ENCODE assay signal across 16 cellular contexts in genomic region chr5:168592014-168592368, GRCh38. TPM values are rescaled to one million over a fixed set of nuclear protein-coding genes. Genes with fewer than 3 reads are reported as not detected.
A peak's percentile ranks its signal among the peaks of the same experiment; 100 is the strongest.
DNase-seq lines count a peak whose midpoint lies in the region; ATAC-seq and TF ChIP-seq lines count a peak whose summit lies in the region.
"Had no signal": no experiment of that assay in that cellular context is flagged by ENCODE, and none has a peak within 500 bp of the region (broad histone marks: within the 10 kb centered on the region; RNA-seq: fewer than 3 reads in every experiment).

No MANE protein-coding gene starts in this region.

- H3K4me1 ChIP-seq in colonic mucosa = no peaks in the 10 kb centered on the region
- H3K4me1 ChIP-seq in right lobe of liver = peaks cover 0 to 31% (median 11%) of the 10 kb centered on the region in 4 donors
- no peaks in the 10 kb centered on the region for H3K4me1 ChIP-seq in sigmoid colon
- H3K4me1 ChIP-seq: BLaER1 treated with 17β-estradiol and CSF1 and Interleukin-3, amounts not matched to agents 10 nM and 100 nM had no signal

- no peaks in the 10 kb centered on the region for H3K9me3 Mint-ChIP-seq in activated CD4-positive, alpha-beta memory T cell treated with anti-CD3 and anti-CD28 coated beads for 36 hours
- H3K9me3 Mint-ChIP-seq: GM23338 had no signal

- CTCF ChIA-PET in activated CD4-positive, alpha-beta memory T cell treated with anti-CD3 and anti-CD28 coated beads for 36 hours (lab: Charles Lee) = no interaction called here

- TF ChIP-seq CTCF in AG09309 (IDR thresholded peaks at IDR 0.05; ENCODE audit: control insufficient read depth, insufficient read depth, low read depth, low read length, missing control alignments) (no peak), colonic mucosa (IDR thresholded peaks at IDR 0.05) (no peak), right lobe of liver (IDR thresholded peaks at IDR 0.05) (no peak), sigmoid colon (IDR thresholded peaks at IDR 0.05) (no peak)

- 50% methylated on average over 1 of the region's 1 CpG for WGBS in right lobe of liver (ENCODE audit: insufficient coverage, low coverage, low lambda C conversion rate, missing lambda C conversion rate)
- 17 to 68% methylated on average over 1 of the region's 1 CpG for WGBS in sigmoid colon, 2 donors

- H3K9me3 ChIP-seq in colonic mucosa = no peaks in the 10 kb centered on the region
- no peaks in the 10 kb centered on the region for H3K9me3 ChIP-seq in right lobe of liver
- peaks cover 0 to 2% (median 0%) of the 10 kb centered on the region in 4 donors for H3K9me3 ChIP-seq in sigmoid colon

- H3K27me3 ChIP-seq in colonic mucosa (no peaks in the 10 kb centered on the region), right lobe of liver (no peaks in the 10 kb centered on the region), sigmoid colon (peaks cover 0 to 4% (median 0%) of the 10 kb centered on the region in 3 donors)
- H3K27me3 ChIP-seq: BLaER1 treated with 17β-estradiol and CSF1 and Interleukin-3, amounts not matched to agents 10 nM and 100 nM had no signal

- TF ChIP-seq EP300 in sigmoid colon (IDR thresholded peaks at IDR 0.05) = no peak

- H3K27me3 Mint-ChIP-seq in activated CD4-positive, alpha-beta memory T cell treated with anti-CD3 and anti-CD28 coated beads for 36 hours = peaks cover 32% of the 10 kb centered on the region

- peak; percentile 25 for DNase-seq in AG09309 (ENCODE audit: low read depth)
- peak; percentile 40 for DNase-seq in HuH-7.5 (ENCODE audit: low spot score)
- DNase-seq in colonic mucosa = no peak
- DNase-seq in right lobe of liver = peak; percentile 86 to 94 (median 89)
- no peak for DNase-seq in NCI-H748 (lab: John Stamatoyannopoulos, UW; ENCODE audit: unreplicated experiment)
- DNase-seq in activated CD4-positive, alpha-beta memory T cell treated with anti-CD3 and anti-CD28 coated beads for 36 hours = no peak
- DNase-seq in sigmoid colon = no peak
- DNase-seq: activated CD4-positive, alpha-beta T cell treated with anti-CD3 and anti-CD28 coated beads for 36 hours; activated T-cell treated with anti-CD3 and anti-CD28 coated beads, Interleukin-2, amount 50 U/mL, for 72 hours; stimulated activated CD4-positive, alpha-beta T cell treated with anti-CD3 and anti-CD28 coated beads, Interleukin-2, amount 100 ng/mL, for 24 hours; T-helper 1 cell had no signal

- POLR2A ChIA-PET in activated CD4-positive, alpha-beta memory T cell treated with anti-CD3 and anti-CD28 coated beads for 36 hours (lab: Charles Lee) = no interaction called here

- no peaks in the 10 kb centered on the region for H3K36me3 ChIP-seq in colonic mucosa
- no peaks in the 10 kb centered on the region for H3K36me3 ChIP-seq in right lobe of liver
- H3K36me3 ChIP-seq in sigmoid colon = no peaks in the 10 kb centered on the region
- H3K36me3 ChIP-seq: BLaER1 treated with 17β-estradiol and CSF1 and Interleukin-3, amounts not matched to agents 10 nM and 100 nM had no signal

- intact Hi-C loops in colonic mucosa (cut with DNase I) (no loop called here), right lobe of liver (cut with DNase I) (no loop called here), sigmoid colon (cut with DNase I) (no loop called here)
- intact Hi-C loops in activated CD4-positive, alpha-beta memory T cell treated with anti-CD3 and anti-CD28 coated beads for 36 hours (cut with micrococcal nuclease) = no loop called here

- no peak overlapping the region for H3K4me3 Mint-ChIP-seq in activated CD4-positive, alpha-beta memory T cell treated with anti-CD3 and anti-CD28 coated beads for 36 hours
- H3K4me3 Mint-ChIP-seq: activated CD4-positive, alpha-beta T cell treated with anti-CD3 and anti-CD28 coated beads for 36 hours; activated T-cell treated with anti-CD3 and anti-CD28 coated beads, Interleukin-2, amount 50 U/mL, for 72 hours; GM23338 had no signal

- no peak for TF ChIP-seq POLR2A in right lobe of liver (IDR thresholded peaks at IDR 0.05)
- no peak for TF ChIP-seq POLR2A in sigmoid colon (IDR thresholded peaks at IDR 0.05)

- peak overlapping the region in 1 of 2 donors; percentile 70 for H3K9ac ChIP-seq in colonic mucosa (ENCODE audit: low read depth in 2 of 2, low read length in 2 of 2)
- H3K9ac ChIP-seq: BLaER1 treated with 17β-estradiol and CSF1 and Interleukin-3, amounts not matched to agents 10 nM and 100 nM had no signal

- H3K27ac Mint-ChIP-seq in activated CD4-positive, alpha-beta memory T cell treated with anti-CD3 and anti-CD28 coated beads for 36 hours = no peak overlapping the region
- H3K27ac Mint-ChIP-seq: activated CD4-positive, alpha-beta T cell treated with anti-CD3 and anti-CD28 coated beads for 36 hours; activated T-cell treated with anti-CD3 and anti-CD28 coated beads, Interleukin-2, amount 50 U/mL, for 72 hours; GM23338 had no signal

- peak; percentile 84 to 97 (median 90) for ATAC-seq in right lobe of liver
- ATAC-seq in HG02798 (IDR thresholded peaks at IDR 0.05; ENCODE audit: poor library complexity, unreplicated experiment) = no peak
- ATAC-seq: activated CD4-positive, alpha-beta T cell treated with anti-CD3 and anti-CD28 coated beads for 36 hours; activated T-cell treated with anti-CD3 and anti-CD28 coated beads, Interleukin-2, amount 50 U/mL, for 72 hours; GM23338; Panc1 had no signal

- H3K4me3 ChIP-seq in AG09309 (ENCODE audit: control insufficient read depth, low read depth, low read length) (no peak overlapping the region), colonic mucosa (no peak overlapping the region), right lobe of liver (peak overlapping the region in 2 of 3 donors; percentile 5 to 14), sigmoid colon (no peak overlapping the region)
- H3K4me3 ChIP-seq: BLaER1 treated with 17β-estradiol and CSF1 and Interleukin-3, amounts not matched to agents 10 nM and 100 nM; GM23338 had no signal

- H3K4me1 Mint-ChIP-seq in activated CD4-positive, alpha-beta memory T cell treated with anti-CD3 and anti-CD28 coated beads for 36 hours (ENCODE audit: low read depth) = no peaks in the 10 kb centered on the region
- H3K4me1 Mint-ChIP-seq: activated CD4-positive, alpha-beta T cell treated with anti-CD3 and anti-CD28 coated beads for 36 hours; GM23338 had no signal

- peak overlapping the region; percentile 70 for H3K27ac ChIP-seq in colonic mucosa
- H3K27ac ChIP-seq in right lobe of liver = peak overlapping the region; percentile 74 to 93 (median 87)
- H3K27ac ChIP-seq in sigmoid colon = no peak overlapping the region
- H3K27ac ChIP-seq: BLaER1 treated with 17β-estradiol and CSF1 and Interleukin-3, amounts not matched to agents 10 nM and 100 nM; HL-60 had no signal

- peaks cover 2% of the 10 kb centered on the region for H3K36me3 Mint-ChIP-seq in activated CD4-positive, alpha-beta memory T cell treated with anti-CD3 and anti-CD28 coated beads for 36 hours

RNA-seq across cellular contexts. Expression of gene PANK3, which starts 12.8 kb away (rescaled TPM):
- 100 to 1,000 TPM; 114 to 190 TPM for total RNA-seq in colonic mucosa
- total RNA-seq in right lobe of liver = 10 to 100 TPM; 30.1 to 85.4 (median 46.3) TPM
- total RNA-seq in activated CD4-positive, alpha-beta memory T cell treated with anti-CD3 and anti-CD28 coated beads for 36 hours = 10 to 100 TPM; 54.0 to 55.7 TPM
- total RNA-seq in sigmoid colon = 10 to 100 TPM; 24.4 to 34.9 (median 30.9) TPM
- polyA plus RNA-seq in sigmoid colon = 10 to 100 TPM; 17.4 to 40.9 (median 21.4) TPM

Comparison
In these comparisons a context has a peak if more than half of its experiments do, and no peak if none do; other contexts are left out.
1. DNase-seq: peak in AG09309 (single experiment), HuH-7.5 (single experiment) and right lobe of liver (3 of 3); none in colonic mucosa (single experiment), NCI-H748 (single experiment), activated CD4-positive, alpha-beta memory T cell treated with anti-CD3 and anti-CD28 coated beads for 36 hours (single experiment) and sigmoid colon (single experiment).
2. H3K4me3 ChIP-seq: peak in right lobe of liver (2 of 3); none in AG09309 (single experiment), colonic mucosa (single experiment) and sigmoid colon (0 of 4).
3. H3K27ac ChIP-seq: peak in colonic mucosa (single experiment) and right lobe of liver (3 of 3); none in sigmoid colon (0 of 4).